17 cellular contexts compared by ENCODE assay signal in the genomic region with DNA sequence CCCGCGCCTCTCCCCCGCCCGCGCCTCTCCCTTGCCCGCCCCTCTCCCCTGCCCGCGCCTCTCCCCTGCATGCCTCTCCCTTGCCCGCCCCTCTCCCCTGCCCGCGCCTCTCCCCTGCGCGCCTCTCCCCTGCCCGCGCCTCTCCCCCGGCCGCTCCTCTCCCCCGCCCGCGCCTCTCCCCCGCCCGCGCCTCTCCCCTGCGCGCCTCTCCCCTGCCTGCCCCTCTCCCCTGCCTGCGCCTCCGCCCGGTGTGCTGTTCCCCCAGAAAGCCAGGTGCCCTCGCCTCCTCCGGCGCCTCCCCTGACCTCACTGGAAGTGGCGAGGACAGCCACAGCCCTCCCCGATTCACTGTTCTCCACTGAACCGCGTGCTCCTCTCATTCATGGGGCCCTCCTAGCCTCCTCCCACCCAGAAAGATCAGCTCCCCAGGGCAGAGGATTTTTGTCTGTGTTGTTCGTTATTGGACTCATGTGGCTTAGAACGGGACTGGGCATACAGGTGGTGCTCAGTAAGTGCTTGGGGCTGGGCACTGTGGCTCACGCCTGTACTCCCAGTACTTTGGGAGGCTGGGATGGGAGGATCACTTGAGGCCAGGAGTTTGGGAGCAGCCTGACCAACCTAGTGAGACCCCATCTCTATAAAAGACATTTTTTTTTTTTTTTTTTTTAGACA. TPM values are rescaled to one million over a fixed set of nuclear protein-coding genes. Genes with fewer than 3 reads are reported as not detected.
DNase-seq lines count a peak whose midpoint lies in the region; ATAC-seq, FAIRE-seq and TF ChIP-seq lines count a peak whose summit lies in the region.
"Had no signal": no experiment of that assay in that cellular context is flagged by ENCODE, and none has a peak within 500 bp of the region (broad histone marks: within the 10 kb centered on the region; RNA-seq: fewer than 3 reads in every experiment).

No MANE protein-coding gene starts in this region.

- no peak for TF ChIP-seq CTCF in coronary artery (IDR thresholded peaks at IDR 0.05)
- no peak for TF ChIP-seq CTCF in kidney (IDR thresholded peaks at IDR 0.05; ENCODE audit: borderline replicate concordance, extremely low read depth, insufficient read depth)

- H3K27me3 Mint-ChIP-seq in activated naive CD8-positive, alpha-beta T cell treated with anti-CD3 and anti-CD28 coated beads, Interleukin-2, amount 10 ng/mL, durations not matched to agents 7 days and 5 days, result peaks cover 41% of the 10 kb centered on the region
- H3K27me3 Mint-ChIP-seq in activated naive CD8-positive, alpha-beta T cell treated with anti-CD3 and anti-CD28 coated beads, Interleukin-2, amount 50 U/mL, for 24 hours, result peaks cover 50% of the 10 kb centered on the region
- H3K27me3 Mint-ChIP-seq in stimulated activated naive B cell treated with anti-CD40 and anti-IgM and Interleukin-4, amounts not matched to agents 10 μg/mL and 1 μg/mL and 100 μg/mL, for 72 hours, result peaks cover 50 to 64% of the 10 kb centered on the region in 2 donors

- ATAC-seq in activated naive CD8-positive, alpha-beta T cell treated with anti-CD3 and anti-CD28 coated beads, Interleukin-2, amount 10 ng/mL, durations not matched to agents 7 days and 5 days (ENCODE audit: low read depth), result peak; percentile 69
- ATAC-seq in activated naive CD8-positive, alpha-beta T cell treated with anti-CD3 and anti-CD28 coated beads, Interleukin-2, amount 50 U/mL, for 24 hours, result no peak
- peak in 1 of 2 donors; percentile 20 for ATAC-seq in stimulated activated naive B cell treated with anti-CD40 and anti-IgM and Interleukin-4, amounts not matched to agents 10 μg/mL and 1 μg/mL and 100 μg/mL, for 72 hours (replicated peaks)

- H3K4me3 Mint-ChIP-seq in activated naive CD8-positive, alpha-beta T cell treated with anti-CD3 and anti-CD28 coated beads, Interleukin-2, amount 10 ng/mL, durations not matched to agents 7 days and 5 days, result peak overlapping the region; percentile 48
- H3K4me3 Mint-ChIP-seq in activated naive CD8-positive, alpha-beta T cell treated with anti-CD3 and anti-CD28 coated beads, Interleukin-2, amount 50 U/mL, for 24 hours, result no peak overlapping the region
- H3K4me3 Mint-ChIP-seq in stimulated activated naive B cell treated with anti-CD40 and anti-IgM and Interleukin-4, amounts not matched to agents 10 μg/mL and 1 μg/mL and 100 μg/mL, for 72 hours, result peak overlapping the region in 1 of 2 donors; percentile 74
- H3K4me3 Mint-ChIP-seq: activated CD4-positive, alpha-beta T cell treated with anti-CD3 and anti-CD28 coated beads, Interleukin-2, amount 10 ng/mL, durations not matched to agents 7 days and 5 days; GM23338 had no signal

- no peak for FAIRE-seq in kidney (lab: Jason Lieb, UNC)

- peaks cover 3% of the 10 kb centered on the region for H3K4me1 Mint-ChIP-seq in activated naive CD8-positive, alpha-beta T cell treated with anti-CD3 and anti-CD28 coated beads, Interleukin-2, amount 10 ng/mL, durations not matched to agents 7 days and 5 days
- H3K4me1 Mint-ChIP-seq in activated naive CD8-positive, alpha-beta T cell treated with anti-CD3 and anti-CD28 coated beads, Interleukin-2, amount 50 U/mL, for 24 hours, result peaks cover 3% of the 10 kb centered on the region
- peaks cover 12 to 14% of the 10 kb centered on the region in 2 donors for H3K4me1 Mint-ChIP-seq in stimulated activated naive B cell treated with anti-CD40 and anti-IgM and Interleukin-4, amounts not matched to agents 10 μg/mL and 1 μg/mL and 100 μg/mL, for 72 hours
- H3K4me1 Mint-ChIP-seq: activated CD4-positive, alpha-beta T cell treated with anti-CD3 and anti-CD28 coated beads, Interleukin-2, amount 10 ng/mL, durations not matched to agents 7 days and 5 days had no signal

- peaks cover 0 to 5% of the 10 kb centered on the region in 2 donors for H3K4me1 ChIP-seq in kidney (ENCODE audit: control insufficient read depth in 1 of 2, insufficient read depth in 1 of 2, low read depth in 1 of 2, low read length in 2 of 2)

- POLR2A ChIA-PET in activated naive CD8-positive, alpha-beta T cell treated with anti-CD3 and anti-CD28 coated beads, Interleukin-2, amount 10 ng/mL, durations not matched to agents 7 days and 5 days (lab: Charles Lee), result no interaction called here

- intact Hi-C loops in kidney (cut with DNase I), result no loop called here

- H3K4me3 ChIP-seq in coronary artery, result no peak overlapping the region
- no peak overlapping the region for H3K4me3 ChIP-seq in kidney (ENCODE audit: low read length in 2 of 2)

- no peak overlapping the region for H3K9ac ChIP-seq in kidney (ENCODE audit: low read length in 2 of 2)

- H3K27ac ChIP-seq in coronary artery, result no peak overlapping the region
- no peak overlapping the region for H3K27ac ChIP-seq in kidney (ENCODE audit: low read depth in 2 of 2, low read length in 2 of 2)

- H3K36me3 ChIP-seq in kidney (ENCODE audit: control insufficient read depth in 1 of 2, insufficient read depth in 2 of 2, low read length in 2 of 2), result no peaks in the 10 kb centered on the region

- DNase-seq in activated naive CD8-positive, alpha-beta T cell treated with anti-CD3 and anti-CD28 coated beads, Interleukin-2, amount 10 ng/mL, durations not matched to agents 7 days and 5 days, result no peak
- no peak for DNase-seq in activated naive CD8-positive, alpha-beta T cell treated with anti-CD3 and anti-CD28 coated beads, Interleukin-2, amount 50 U/mL, for 24 hours
- DNase-seq in NCI-H2171 (lab: John Stamatoyannopoulos, UW), result peak; percentile 33
- DNase-seq in coronary artery (ENCODE audit: low spot score), result peak; percentile 47
- no peak for DNase-seq in stimulated activated naive B cell treated with anti-CD40 and anti-IgM and Interleukin-4, amounts not matched to agents 10 μg/mL and 1 μg/mL and 100 μg/mL, for 72 hours
- DNase-seq in NCI-H446 (lab: John Stamatoyannopoulos, UW), result no peak
- DNase-seq in anterior cingulate cortex (lab: John Stamatoyannopoulos, UW), result no peak
- no peak for DNase-seq in kidney
- DNase-seq: activated CD4-positive, alpha-beta T cell treated with anti-CD3 and anti-CD28 coated beads, Interleukin-2, amount 10 ng/mL, durations not matched to agents 7 days and 5 days; activated T-cell treated with anti-CD3 and anti-CD28 coated beads, Interleukin-2, amount 50 U/mL, for 48 hours; DMS 273 treated with DMSO at 0.1 percent for 48 hours; mesenchymal stem cell; NCI-H1436; stimulated activated CD4-positive, alpha-beta T cell treated with anti-CD3 and anti-CD28 coated beads, Interleukin-4, amount 100 ng/mL, for 24 hours had no signal

- peaks cover 2% of the 10 kb centered on the region for H3K36me3 Mint-ChIP-seq in activated naive CD8-positive, alpha-beta T cell treated with anti-CD3 and anti-CD28 coated beads, Interleukin-2, amount 10 ng/mL, durations not matched to agents 7 days and 5 days
- H3K36me3 Mint-ChIP-seq in activated naive CD8-positive, alpha-beta T cell treated with anti-CD3 and anti-CD28 coated beads, Interleukin-2, amount 50 U/mL, for 24 hours (ENCODE audit: low read depth), result no peaks in the 10 kb centered on the region
- H3K36me3 Mint-ChIP-seq in stimulated activated naive B cell treated with anti-CD40 and anti-IgM and Interleukin-4, amounts not matched to agents 10 μg/mL and 1 μg/mL and 100 μg/mL, for 72 hours, result peaks cover 0 to 8% of the 10 kb centered on the region in 2 donors

- H3K9me3 Mint-ChIP-seq in activated naive CD8-positive, alpha-beta T cell treated with anti-CD3 and anti-CD28 coated beads, Interleukin-2, amount 10 ng/mL, durations not matched to agents 7 days and 5 days, result peaks cover 3% of the 10 kb centered on the region
- no peaks in the 10 kb centered on the region for H3K9me3 Mint-ChIP-seq in activated naive CD8-positive, alpha-beta T cell treated with anti-CD3 and anti-CD28 coated beads, Interleukin-2, amount 50 U/mL, for 24 hours
- H3K9me3 Mint-ChIP-seq in stimulated activated naive B cell treated with anti-CD40 and anti-IgM and Interleukin-4, amounts not matched to agents 10 μg/mL and 1 μg/mL and 100 μg/mL, for 72 hours, result peaks cover 0 to 5% of the 10 kb centered on the region in 2 donors

- H3K9me3 ChIP-seq in kidney (ENCODE audit: control insufficient read depth in 1 of 2, low read length in 2 of 2), result no peaks in the 10 kb centered on the region

- H3K27ac Mint-ChIP-seq in activated naive CD8-positive, alpha-beta T cell treated with anti-CD3 and anti-CD28 coated beads, Interleukin-2, amount 10 ng/mL, durations not matched to agents 7 days and 5 days, result peak overlapping the region; percentile 56
- H3K27ac Mint-ChIP-seq in activated naive CD8-positive, alpha-beta T cell treated with anti-CD3 and anti-CD28 coated beads, Interleukin-2, amount 50 U/mL, for 24 hours, result no peak overlapping the region
- H3K27ac Mint-ChIP-seq in stimulated activated naive B cell treated with anti-CD40 and anti-IgM and Interleukin-4, amounts not matched to agents 10 μg/mL and 1 μg/mL and 100 μg/mL, for 72 hours, result peak overlapping the region; percentile 80
- H3K27ac Mint-ChIP-seq: activated CD4-positive, alpha-beta T cell treated with anti-CD3 and anti-CD28 coated beads, Interleukin-2, amount 10 ng/mL, durations not matched to agents 7 days and 5 days; GM23338 had no signal

RNA-seq across cellular contexts. Expression of gene PRTN3, which starts 3.6 kb away (rescaled TPM):
- total RNA-seq in activated naive CD8-positive, alpha-beta T cell treated with anti-CD3 and anti-CD28 coated beads, Interleukin-2, amount 10 ng/mL, durations not matched to agents 7 days and 5 days, result not detected
- not detected for total RNA-seq in kidney
- not detected for polyA plus RNA-seq in kidney (ENCODE audit: insufficient read depth, low read depth, low replicate concordance)
- total RNA-seq: activated CD4-positive, alpha-beta T cell treated with anti-CD3 and anti-CD28 coated beads, Interleukin-2, amount 10 ng/mL, durations not matched to agents 7 days and 5 days; ureter had no signal
- polyA plus RNA-seq: IgD-negative memory B cell had no signal

RNA-seq across cellular contexts. Expression of gene ELANE, which starts 7.7 kb away (rescaled TPM):
- not detected for total RNA-seq in activated naive CD8-positive, alpha-beta T cell treated with anti-CD3 and anti-CD28 coated beads, Interleukin-2, amount 10 ng/mL, durations not matched to agents 7 days and 5 days
- 0.85 TPM for total RNA-seq in kidney
- polyA plus RNA-seq in kidney (ENCODE audit: insufficient read depth, low read depth, low replicate concordance), result not detected
- total RNA-seq: activated CD4-positive, alpha-beta T cell treated with anti-CD3 and anti-CD28 coated beads, Interleukin-2, amount 10 ng/mL, durations not matched to agents 7 days and 5 days; GM23338 had no signal
- polyA plus RNA-seq: GM23338, IgD-negative memory B cell had no signal

RNA-seq across cellular contexts. Expression of gene CFD, which starts 15.0 kb away (rescaled TPM):
- 1 to 10 TPM; 4.4 to 5.5 TPM for total RNA-seq in activated naive CD8-positive, alpha-beta T cell treated with anti-CD3 and anti-CD28 coated beads, Interleukin-2, amount 10 ng/mL, durations not matched to agents 7 days and 5 days
- total RNA-seq in kidney, result 35.1 TPM
- 4.6 TPM for polyA plus RNA-seq in kidney (ENCODE audit: insufficient read depth, low read depth, low replicate concordance)

RNA-seq across cellular contexts. Expression of gene AZU1, which starts 16.8 kb away (rescaled TPM):
- under 1 TPM in 1 of 2 experiments, not detected in 1; 0.25 TPM for total RNA-seq in activated naive CD8-positive, alpha-beta T cell treated with anti-CD3 and anti-CD28 coated beads, Interleukin-2, amount 10 ng/mL, durations not matched to agents 7 days and 5 days
- total RNA-seq in kidney, result 0.50 TPM
- polyA plus RNA-seq in kidney (ENCODE audit: insufficient read depth, low read depth, low replicate concordance), result not detected
- total RNA-seq: activated CD4-positive, alpha-beta T cell treated with anti-CD3 and anti-CD28 coated beads, Interleukin-2, amount 10 ng/mL, durations not matched to agents 7 days and 5 days; ureter had no signal
- polyA plus RNA-seq: IgD-negative memory B cell had no signal

RNA-seq across cellular contexts. Expression of gene PLPPR3, which starts 22.7 kb away (rescaled TPM):
- total RNA-seq in activated naive CD8-positive, alpha-beta T cell treated with anti-CD3 and anti-CD28 coated beads, Interleukin-2, amount 10 ng/mL, durations not matched to agents 7 days and 5 days, result not detected
- total RNA-seq in kidney, result not detected
- not detected for polyA plus RNA-seq in kidney (ENCODE audit: insufficient read depth, low read depth, low replicate concordance)
- total RNA-seq: activated CD4-positive, alpha-beta T cell treated with anti-CD3 and anti-CD28 coated beads, Interleukin-2, amount 10 ng/mL, durations not matched to agents 7 days and 5 days; ureter had no signal
- polyA plus RNA-seq: IgD-negative memory B cell had no signal

Comparison
In these comparisons a context has a peak if more than half of its experiments do, and no peak if none do; other contexts are left out.
1. DNase-seq: peak in NCI-H2171 (single experiment) and coronary artery (single experiment); none in activated naive CD8-positive, alpha-beta T cell treated with anti-CD3 and anti-CD28 coated beads, Interleukin-2, amount 10 ng/mL, durations not matched to agents 7 days and 5 days (single experiment), activated naive CD8-positive, alpha-beta T cell treated with anti-CD3 and anti-CD28 coated beads, Interleukin-2, amount 50 U/mL, for 24 hours (single experiment), stimulated activated naive B cell treated with anti-CD40 and anti-IgM and Interleukin-4, amounts not matched to agents 10 μg/mL and 1 μg/mL and 100 μg/mL, for 72 hours (single experiment), NCI-H446 (0 of 2), anterior cingulate cortex (0 of 58) and kidney (single experiment).